ENCODE assay signal across 8 cellular contexts in the genomic region with DNA sequence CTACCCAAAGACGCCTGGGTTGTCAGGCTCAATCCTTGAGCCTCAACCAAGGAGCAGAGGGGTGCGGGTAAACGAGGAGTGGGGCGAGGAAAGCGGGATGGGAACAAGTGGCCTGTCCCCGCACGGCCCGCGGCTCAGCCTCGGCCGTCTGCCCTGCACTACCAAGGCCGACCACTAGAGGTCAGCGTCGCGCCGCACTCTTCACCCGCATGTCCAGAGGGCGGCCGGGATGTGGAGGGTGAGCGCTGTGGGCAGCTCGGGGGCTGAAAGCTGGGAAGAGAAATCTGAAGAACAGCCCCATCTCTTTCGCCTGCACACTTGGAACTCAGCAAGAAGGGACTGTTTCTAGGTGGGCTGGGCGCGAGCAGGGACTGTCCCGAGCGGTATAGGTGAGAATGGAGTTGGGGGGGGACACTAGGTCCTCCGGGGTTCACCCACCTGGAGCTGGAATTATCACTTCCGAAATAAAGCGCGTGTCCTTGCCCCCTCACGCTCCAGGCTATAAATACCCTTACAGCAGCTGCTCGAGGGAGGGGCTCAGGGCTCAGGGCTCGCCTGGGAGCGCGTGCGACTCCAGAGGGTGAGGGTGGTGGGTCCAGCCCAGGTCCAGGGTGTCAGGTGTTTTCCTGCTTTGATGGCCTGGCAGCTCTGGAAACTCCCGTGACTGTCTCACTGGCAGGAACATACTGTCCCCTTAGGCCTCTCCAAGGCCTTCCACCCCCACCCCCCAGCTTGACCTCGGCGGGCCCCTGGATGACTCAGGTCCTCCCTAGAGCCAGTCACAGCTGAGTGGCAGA. TPM values are rescaled to one million over a fixed set of nuclear protein-coding genes. Genes with fewer than 3 reads are reported as not detected.
DNase-seq lines count a peak whose midpoint lies in the region; FAIRE-seq and TF ChIP-seq lines count a peak whose summit lies in the region.

No MANE protein-coding gene starts in this region.

- peaks cover 7% of the 10 kb centered on the region for H3K4me1 ChIP-seq in astrocyte (ENCODE audit: insufficient read depth, low read length)
- H3K4me1 ChIP-seq in rectal smooth muscle tissue (ENCODE audit: control insufficient read depth, insufficient read depth, low read length) = peaks cover 6% of the 10 kb centered on the region
- H3K4me1 ChIP-seq in uterus = peaks cover 0 to 7% of the 10 kb centered on the region in 2 donors

- H2AFZ ChIP-seq in astrocyte (ENCODE audit: low read depth, low read length) = peak overlapping the region; percentile 88

- H3K27ac ChIP-seq in astrocyte (ENCODE audit: low read depth, low read length) (no peak overlapping the region), rectal smooth muscle tissue (ENCODE audit: low read depth, low read length) (peak overlapping the region; percentile 64), uterus (peak overlapping the region; percentile 81 to 90)

- H3K4me3 ChIP-seq in GM06990 (replicated peaks; ENCODE audit: low read depth, low read length) (peak overlapping the region; percentile 73), astrocyte (ENCODE audit: insufficient read depth, low read depth, low read length) (peak overlapping the region; percentile 72), rectal smooth muscle tissue (ENCODE audit: low read length) (peak overlapping the region; percentile 96), uterus (peak overlapping the region; percentile 61 to 79)

- intact Hi-C loops in uterus (cut with DNase I; ENCODE audit: low total_unique reads) = loop anchor here (5.0 kb wide), 2 partner anchors 111 to 126 kb away; no protein-coding TSS in a partner anchor

- H3K36me3 ChIP-seq in GM06990 (ENCODE audit: control insufficient read depth, insufficient read depth, low read length) (no peaks in the 10 kb centered on the region), astrocyte (ENCODE audit: insufficient read depth, low read length) (no peaks in the 10 kb centered on the region), rectal smooth muscle tissue (ENCODE audit: control insufficient read depth, insufficient read depth, low read length) (no peaks in the 10 kb centered on the region), uterus (no peaks in the 10 kb centered on the region)

- H3K9ac ChIP-seq in astrocyte (ENCODE audit: low read length) (peak overlapping the region; percentile 78), rectal smooth muscle tissue (ENCODE audit: low read length) (no peak overlapping the region)

- TF ChIP-seq POLR2A in uterus (IDR thresholded peaks at IDR 0.05) = no peak

- H4K20me1 ChIP-seq in astrocyte (ENCODE audit: insufficient read depth, low read length) = no peaks in the 10 kb centered on the region

- peak; percentile 99 for TF ChIP-seq CTCF in GM06990 (IDR thresholded peaks at IDR 0.05; ENCODE audit: insufficient read depth, low read length, poor library complexity, severe bottlenecking)
- TF ChIP-seq CTCF in LNCAP (IDR thresholded peaks at IDR 0.05) = peak; percentile 78
- peak; percentile 78 for TF ChIP-seq CTCF in astrocyte (IDR thresholded peaks at IDR 0.05; ENCODE audit: insufficient read depth, low read depth, low read length)
- TF ChIP-seq CTCF in uterus (IDR thresholded peaks at IDR 0.05) = peak; percentile 98 to 100 (median 99)

- peaks cover 17% of the 10 kb centered on the region for H3K4me1 Mint-ChIP-seq in astrocyte (ENCODE audit: low read depth, unreplicated experiment)

- H3K4me2 ChIP-seq in astrocyte (ENCODE audit: low read length) = peak overlapping the region; percentile 98

- no peak for FAIRE-seq in astrocyte (lab: Jason Lieb, UNC)

- no peaks in the 10 kb centered on the region for H3K9me3 Mint-ChIP-seq in astrocyte (ENCODE audit: unreplicated experiment)

- H3K79me2 ChIP-seq in astrocyte (ENCODE audit: insufficient read depth, low read length) = no peaks in the 10 kb centered on the region

- H3K9me3 ChIP-seq in astrocyte (ENCODE audit: insufficient read depth, low read depth, low read length) (no peaks in the 10 kb centered on the region), uterus (no peaks in the 10 kb centered on the region)

- peaks cover 7% of the 10 kb centered on the region for H3K36me3 Mint-ChIP-seq in astrocyte (ENCODE audit: low read depth, unreplicated experiment)

- H3K27me3 ChIP-seq in GM06990 (replicated peaks; ENCODE audit: control insufficient read depth, insufficient read depth, low read length) = no peaks in the 10 kb centered on the region; the same call in none of the 2 replicates
- H3K27me3 ChIP-seq in astrocyte (ENCODE audit: insufficient read depth, low read length) = no peaks in the 10 kb centered on the region
- no peaks in the 10 kb centered on the region for H3K27me3 ChIP-seq in rectal smooth muscle tissue (ENCODE audit: control insufficient read depth, insufficient read depth, low read length)
- no peaks in the 10 kb centered on the region for H3K27me3 ChIP-seq in uterus

- peak overlapping the region; percentile 75 for H3K27ac Mint-ChIP-seq in astrocyte (ENCODE audit: unreplicated experiment)

- H3K4me3 Mint-ChIP-seq in astrocyte (ENCODE audit: unreplicated experiment) = peak overlapping the region; percentile 88

- H3K27me3 Mint-ChIP-seq in astrocyte (ENCODE audit: low read depth, unreplicated experiment) = peaks cover 6% of the 10 kb centered on the region

- DNase-seq in GM06990 (ENCODE audit: extremely low read depth, insufficient read length) (peak; percentile 79), H4 (ENCODE audit: low spot score) (peak; percentile 63), T-helper 22 cell (ENCODE audit: low read depth) (peak; percentile 42), astrocyte (ENCODE audit: low read depth) (no peak), hepatic stellate cell (ENCODE audit: low spot score) (peak; percentile 94), uterus (peak; percentile 80 to 85)

RNA-seq across cellular contexts. Expression of gene SLC30A2, which starts 9.8 kb away (rescaled TPM):
- total RNA-seq in H4 (2014; rRNA removed; shearing (Covaris generic)) = not detected in 2 replicates
- total RNA-seq in astrocyte = not detected in 2 replicates
- under 1 TPM in 2 of 4 donors, not detected in 2; 0.07 to 0.49 TPM for total RNA-seq in uterus

RNA-seq across cellular contexts. Expression of gene EXTL1, which starts 14.6 kb away (rescaled TPM):
- not detected in 2 replicates for total RNA-seq in H4 (2014; rRNA removed; shearing (Covaris generic))
- 26.4 and 39.9 TPM in 2 replicates for total RNA-seq in astrocyte
- 1 to 10 TPM in 2 of 4 donors, under 1 TPM in 1, not detected in 1; 0.26 to 2.7 (median 1.7) TPM for total RNA-seq in uterus

RNA-seq across cellular contexts. Expression of gene TRIM63, which starts 31.3 kb away (rescaled TPM):
- total RNA-seq in H4 (2014; rRNA removed; shearing (Covaris generic)) = not detected in 2 replicates
- total RNA-seq in astrocyte (not detected in 2 replicates), uterus (1 to 10 TPM in 1 of 4 donors, under 1 TPM in 1, not detected in 2; 0.77 to 5.4 TPM)

RNA-seq across cellular contexts. Expression of gene PAFAH2, which starts 38.3 kb away (rescaled TPM):
- total RNA-seq in H4 (2014; rRNA removed; shearing (Covaris generic)) = 5.6 and 8.3 TPM in 2 replicates
- total RNA-seq in astrocyte (13.6 and 14.1 TPM in 2 replicates), uterus (10 to 100 TPM in 1 of 4 donors, 1 to 10 TPM in 3; 6.2 to 12.3 (median 9.2) TPM)
